ENCODE assay signal across 12 cellular contexts in the genomic region with DNA sequence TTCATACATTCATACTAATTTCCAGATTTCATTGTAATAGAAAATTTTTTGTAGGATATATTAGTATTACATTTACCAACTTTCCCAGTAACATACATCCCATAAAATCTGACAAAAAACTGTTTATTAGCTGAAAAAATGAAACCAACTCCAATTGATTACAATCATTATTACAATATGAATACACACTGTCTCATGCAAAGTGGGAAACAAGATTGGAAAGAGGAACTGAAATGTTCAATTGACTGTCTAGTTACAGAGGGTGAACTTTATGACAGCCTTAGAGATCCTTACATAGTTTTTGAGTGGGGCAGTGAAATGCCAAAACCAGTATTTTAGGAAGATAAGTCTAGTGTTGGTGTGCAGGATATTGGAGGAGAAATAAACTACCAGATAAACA. TPM values are rescaled to one million over a fixed set of nuclear protein-coding genes. Genes with fewer than 3 reads are reported as not detected.
DNase-seq lines count a peak whose midpoint lies in the region; ATAC-seq, FAIRE-seq and TF ChIP-seq lines count a peak whose summit lies in the region.
"Had no signal": no experiment of that assay in that cellular context is flagged by ENCODE, and none has a peak within 500 bp of the region (broad histone marks: within the 10 kb centered on the region; RNA-seq: fewer than 3 reads in every experiment).

No MANE protein-coding gene starts in this region.

- no peaks in the 10 kb centered on the region for H3K9me3 Mint-ChIP-seq in naive thymus-derived CD8-positive, alpha-beta T cell

- intact Hi-C loops in body of pancreas (cut with DNase I): no loop called here
- intact Hi-C loops in HepG2 (cut with micrococcal nuclease; ENCODE audit: unreplicated experiment): no loop called here

- TF ChIP-seq CTCF in OCI-LY3 (IDR thresholded peaks at IDR 0.05; ENCODE audit: low read depth, low read length): no peak
- no peak for TF ChIP-seq CTCF in body of pancreas (IDR thresholded peaks at IDR 0.05)
- no peak for TF ChIP-seq CTCF in HepG2 (CRISPR knock-in tag; IDR thresholded peaks at IDR 0.05)

- H3K4me1 Mint-ChIP-seq in naive thymus-derived CD8-positive, alpha-beta T cell: peaks cover 0 to 2% (median 0%) of the 10 kb centered on the region in 4 donors

- no peak for DNase-seq in stimulated activated CD4-positive, alpha-beta T cell treated with anti-CD3 and anti-CD28 coated beads, Interleukin-12 subunit alpha, Interleukin-12 subunit beta, amount 100 ng/mL, for 4 hours
- no peak for DNase-seq in naive thymus-derived CD8-positive, alpha-beta T cell
- DNase-seq in body of pancreas (no peak), HepG2 (ENCODE audit: low spot score) (no peak)
- DNase-seq: NCI-H1436, sigmoid colon, T-helper 9 cell had no signal

- no peak overlapping the region for H2AFZ ChIP-seq in OCI-LY3 (ENCODE audit: low read depth, low read length)
- no peak overlapping the region for H2AFZ ChIP-seq in HepG2 (ENCODE audit: low read length)

- H3K27ac ChIP-seq in OCI-LY3 (ENCODE audit: low read length) (no peak overlapping the region), body of pancreas (no peak overlapping the region), HepG2 (ENCODE audit: extremely low read length, insufficient read depth, low read length) (no peak overlapping the region)
- H3K27ac ChIP-seq: C4-2B, sigmoid colon had no signal

- no peaks in the 10 kb centered on the region for H3K79me2 ChIP-seq in OCI-LY3 (ENCODE audit: low read length)
- H3K79me2 ChIP-seq in HepG2 (ENCODE audit: insufficient read depth, low read length): no peaks in the 10 kb centered on the region

- FAIRE-seq in HepG2 (lab: Jason Lieb, UNC): no peak

- no peaks in the 10 kb centered on the region for H3K27me3 ChIP-seq in OCI-LY3 (ENCODE audit: low read depth, low read length)
- H3K27me3 ChIP-seq in body of pancreas: no peaks in the 10 kb centered on the region
- no peaks in the 10 kb centered on the region; a peak in 1 of 5 replicates for H3K27me3 ChIP-seq in HepG2 (ENCODE audit: control insufficient read depth in 1 of 2, insufficient read depth in 2 of 2, low read length in 2 of 2)
- H3K27me3 ChIP-seq: sigmoid colon had no signal

- ATAC-seq in GM18517 (IDR thresholded peaks at IDR 0.05; ENCODE audit: unreplicated experiment): peak; percentile 98
- peak; percentile 91 for ATAC-seq in GM21381 (IDR thresholded peaks at IDR 0.05; ENCODE audit: unreplicated experiment)
- ATAC-seq in HG02981 (IDR thresholded peaks at IDR 0.05; ENCODE audit: unreplicated experiment): peak; percentile 97
- no peak for ATAC-seq in naive thymus-derived CD8-positive, alpha-beta T cell
- no peak for ATAC-seq in body of pancreas
- no peak for ATAC-seq in HepG2

- no peaks in the 10 kb centered on the region for H4K20me1 ChIP-seq in OCI-LY3 (ENCODE audit: insufficient read depth, low read length)
- no peaks in the 10 kb centered on the region for H4K20me1 ChIP-seq in HepG2 (ENCODE audit: insufficient read depth, low read length)

- H3K9ac ChIP-seq in OCI-LY3 (ENCODE audit: low read length): no peak overlapping the region
- no peak overlapping the region for H3K9ac ChIP-seq in HepG2 (ENCODE audit: insufficient read depth, low read depth, low read length)

- POLR2A ChIA-PET in naive thymus-derived CD8-positive, alpha-beta T cell (lab: Charles Lee): no interaction called here
- POLR2A ChIA-PET in HepG2 (lab: Yijun Ruan, JAX): no interaction called here

- peaks cover 15% of the 10 kb centered on the region for H3K4me1 ChIP-seq in OCI-LY3 (ENCODE audit: low read length)
- no peaks in the 10 kb centered on the region for H3K4me1 ChIP-seq in body of pancreas
- H3K4me1 ChIP-seq in HepG2 (ENCODE audit: insufficient read depth, low read length): no peaks in the 10 kb centered on the region
- H3K4me1 ChIP-seq: sigmoid colon had no signal

- BruUV-seq in HepG2 (replicated peaks; lab: Mats Ljungman, UMichigan): no TSS peak

- H3K4me3 ChIP-seq in OCI-LY3 (ENCODE audit: low read length) (0 out of 2 replicates have a peak overlapping the region, but pooled peaks have one; percentile 5), body of pancreas (no peak overlapping the region), HepG2 (replicated peaks in 1 of 3; ENCODE audit: insufficient read depth in 1 of 3, low read depth in 2 of 3, low read length in 3 of 3) (no peak overlapping the region)
- H3K4me3 ChIP-seq: sigmoid colon had no signal

- H3K4me3 Mint-ChIP-seq in naive thymus-derived CD8-positive, alpha-beta T cell: no peak overlapping the region

- H3K4me2 ChIP-seq in OCI-LY3 (ENCODE audit: low read length) (peak overlapping the region; percentile 38), HepG2 (ENCODE audit: low read depth, low read length) (no peak overlapping the region)

- H3K36me3 ChIP-seq in OCI-LY3 (replicated peaks; ENCODE audit: low read depth, low read length) (no peaks in the 10 kb centered on the region), body of pancreas (replicated peaks in 1 of 2; ENCODE audit: insufficient read depth in 1 of 2, low read depth in 2 of 2) (no peaks in the 10 kb centered on the region), HepG2 (replicated peaks in 1 of 2; ENCODE audit: control insufficient read depth in 1 of 2, insufficient read depth in 2 of 2, low read length in 2 of 2) (no peaks in the 10 kb centered on the region)
- H3K36me3 ChIP-seq: sigmoid colon had no signal

- in situ Hi-C loops in HepG2 (cut with HindIII; ENCODE audit: extremely low pct_ligation_motif_present, low pct_unique_long_range_greater_than_20kb): no loop called here

- TF ChIP-seq EP300 in HepG2 (IDR thresholded peaks at IDR 0.05; ENCODE audit: low read depth in 2 of 2, low read length in 2 of 2) (no peak), HepG2 (CRISPR knock-in tag; IDR thresholded peaks at IDR 0.05; ENCODE audit: borderline replicate concordance) (no peak)

- peaks cover 0 to under 1% (median 0%) of the 10 kb centered on the region in 5 donors for H3K27me3 Mint-ChIP-seq in naive thymus-derived CD8-positive, alpha-beta T cell

- H3K36me3 Mint-ChIP-seq in naive thymus-derived CD8-positive, alpha-beta T cell: no peaks in the 10 kb centered on the region

- TF ChIP-seq POLR2A in body of pancreas (IDR thresholded peaks at IDR 0.05): no peak
- TF ChIP-seq POLR2A in HepG2 (IDR thresholded peaks at IDR 0.05; ENCODE audit: insufficient read depth in 1 of 2, low read depth in 2 of 2, low read length in 2 of 2): no peak

- TF ChIP-seq RAD21 in HepG2 (CRISPR knock-in tag; IDR thresholded peaks at IDR 0.05): no peak

- H3K9me3 ChIP-seq in OCI-LY3 (ENCODE audit: insufficient read depth, low read length) (no peaks in the 10 kb centered on the region), body of pancreas (no peaks in the 10 kb centered on the region), HepG2 (ENCODE audit: low read length) (no peaks in the 10 kb centered on the region)
- H3K9me3 ChIP-seq: sigmoid colon had no signal

- CTCF ChIA-PET in HepG2 (lab: Yijun Ruan, JAX; ENCODE audit: low intra/inter-chr PET ratio, low total read pairs): no interaction called here

- no peak overlapping the region for H3K27ac Mint-ChIP-seq in naive thymus-derived CD8-positive, alpha-beta T cell

RNA-seq across cellular contexts. Expression of gene AMBN, which starts 2.3 kb away (rescaled TPM):
- not detected for total RNA-seq in naive thymus-derived CD8-positive, alpha-beta T cell
- polyA plus RNA-seq in naive thymus-derived CD8-positive, alpha-beta T cell: not detected
- total RNA-seq in body of pancreas: not detected
- not detected in 2 replicates for total RNA-seq in HepG2 (2016; rRNA removed; fragmentation: Illumina TruSeq; extraction: Trizol)
- total RNA-seq in HepG2 (2016; cell fraction: cytosol; rRNA removed; fragmentation: Illumina TruSeq; extraction: Trizol; ENCODE audit: low read depth): not detected in 2 replicates
- total RNA-seq in HepG2 (2016; cell fraction: insoluble cytoplasmic fraction; rRNA removed; fragmentation: Illumina TruSeq; extraction: Trizol): not detected in 2 replicates
- not detected in 2 replicates for total RNA-seq in HepG2 (2016; cell fraction: membrane; rRNA removed; fragmentation: Illumina TruSeq; extraction: Trizol)
- total RNA-seq in HepG2 (2016; cell fraction: nucleus; rRNA removed; fragmentation: Illumina TruSeq; extraction: Trizol): not detected in 2 replicates
- polyA plus RNA-seq in HepG2 (2011; rRNA removed): not detected in 2 replicates
- not detected in 2 replicates for polyA plus RNA-seq in HepG2 (2011; cell fraction: cytosol; rRNA removed)
- polyA plus RNA-seq in HepG2 (2011; cell fraction: nucleus; rRNA removed): not detected in 2 replicates
- not detected in 2 replicates for polyA plus RNA-seq in HepG2 (2012)
- not detected in 2 replicates for polyA plus RNA-seq in HepG2 (2016; cell fraction: cytosol; fragmentation: Illumina TruSeq; extraction: Trizol; ENCODE audit: low read depth)
- not detected in 2 replicates for polyA plus RNA-seq in HepG2 (2016; cell fraction: insoluble cytoplasmic fraction; fragmentation: Illumina TruSeq; extraction: Trizol; ENCODE audit: low read depth)
- not detected in 2 replicates for polyA plus RNA-seq in HepG2 (2016; cell fraction: membrane; fragmentation: Illumina TruSeq; extraction: Trizol; ENCODE audit: low read depth)
- polyA plus RNA-seq in HepG2 (2016; cell fraction: nucleus; fragmentation: Illumina TruSeq; extraction: Trizol; ENCODE audit: insufficient read depth, low read depth): not detected in 2 replicates
- polyA minus RNA-seq in HepG2 (2011; rRNA and poly(A)+ RNA removed; ENCODE audit: low replicate concordance): not detected in 2 replicates
- polyA minus RNA-seq in HepG2 (2011; cell fraction: cytosol; rRNA and poly(A)+ RNA removed): not detected in 2 replicates
- polyA minus RNA-seq in HepG2 (2011; cell fraction: nucleus; rRNA and poly(A)+ RNA removed): not detected in 2 replicates
- total RNA-seq: sigmoid colon had no signal
- polyA plus RNA-seq: sigmoid colon had no signal

RNA-seq across cellular contexts. Expression of gene ENAM, which starts 38.8 kb away (rescaled TPM):
- not detected for total RNA-seq in naive thymus-derived CD8-positive, alpha-beta T cell
- not detected for polyA plus RNA-seq in naive thymus-derived CD8-positive, alpha-beta T cell
- total RNA-seq in body of pancreas: 1 to 10 TPM in 1 of 2 donors, under 1 TPM in 1; 0.99 to 2.3 TPM
- not detected in 2 replicates for total RNA-seq in HepG2 (2016; rRNA removed; fragmentation: Illumina TruSeq; extraction: Trizol)
- not detected in 2 replicates for total RNA-seq in HepG2 (2016; cell fraction: cytosol; rRNA removed; fragmentation: Illumina TruSeq; extraction: Trizol; ENCODE audit: low read depth)
- not detected in 2 replicates for total RNA-seq in HepG2 (2016; cell fraction: insoluble cytoplasmic fraction; rRNA removed; fragmentation: Illumina TruSeq; extraction: Trizol)
- not detected in 2 replicates for total RNA-seq in HepG2 (2016; cell fraction: membrane; rRNA removed; fragmentation: Illumina TruSeq; extraction: Trizol)
- not detected in 2 replicates for total RNA-seq in HepG2 (2016; cell fraction: nucleus; rRNA removed; fragmentation: Illumina TruSeq; extraction: Trizol)
- polyA plus RNA-seq in HepG2 (2011; rRNA removed): 0.01 TPM in 1 of 2 replicates, not detected in the other
- 0.12 TPM in 1 of 2 replicates, not detected in the other for polyA plus RNA-seq in HepG2 (2011; cell fraction: cytosol; rRNA removed)
- polyA plus RNA-seq in HepG2 (2011; cell fraction: nucleus; rRNA removed): not detected in 2 replicates
- polyA plus RNA-seq in HepG2 (2012): not detected in 2 replicates
- not detected in 2 replicates for polyA plus RNA-seq in HepG2 (2016; cell fraction: cytosol; fragmentation: Illumina TruSeq; extraction: Trizol; ENCODE audit: low read depth)
- not detected in 2 replicates for polyA plus RNA-seq in HepG2 (2016; cell fraction: insoluble cytoplasmic fraction; fragmentation: Illumina TruSeq; extraction: Trizol; ENCODE audit: low read depth)
- not detected in 2 replicates for polyA plus RNA-seq in HepG2 (2016; cell fraction: membrane; fragmentation: Illumina TruSeq; extraction: Trizol; ENCODE audit: low read depth)
- polyA plus RNA-seq in HepG2 (2016; cell fraction: nucleus; fragmentation: Illumina TruSeq; extraction: Trizol; ENCODE audit: insufficient read depth, low read depth): not detected in 2 replicates
- polyA minus RNA-seq in HepG2 (2011; rRNA and poly(A)+ RNA removed; ENCODE audit: low replicate concordance): not detected in 2 replicates
- not detected in 2 replicates for polyA minus RNA-seq in HepG2 (2011; cell fraction: cytosol; rRNA and poly(A)+ RNA removed)
- polyA minus RNA-seq in HepG2 (2011; cell fraction: nucleus; rRNA and poly(A)+ RNA removed): not detected in 2 replicates
- polyA plus RNA-seq: sigmoid colon had no signal

Comparison
In these comparisons a context has a peak if more than half of its experiments do, and no peak if none do; other contexts are left out.
1. ATAC-seq: peak in GM18517 (single experiment), GM21381 (single experiment) and HG02981 (single experiment); none in naive thymus-derived CD8-positive, alpha-beta T cell (0 of 2), body of pancreas (single experiment) and HepG2 (single experiment).